In the genomic region with DNA sequence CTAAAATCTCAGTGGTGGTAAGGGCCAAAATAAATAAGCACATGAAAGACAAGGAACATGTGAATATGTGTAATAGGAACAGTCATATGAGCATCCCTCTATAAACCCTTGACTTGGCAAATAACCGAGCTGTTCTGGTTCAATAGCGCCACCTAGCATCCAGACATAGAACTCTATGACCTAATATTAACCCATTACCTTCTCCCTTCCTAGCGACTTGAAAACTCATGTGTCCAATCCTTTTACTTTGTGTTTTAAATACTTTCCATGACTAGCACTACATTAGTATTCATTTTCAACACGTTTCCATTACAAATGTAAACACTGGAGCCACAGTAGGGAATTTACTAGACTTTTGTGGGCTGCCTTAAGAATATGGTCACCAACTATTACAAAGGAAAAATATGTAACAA, we compare ENCODE assay signal across 8 cellular contexts.
DNase-seq lines count a peak whose midpoint lies in the region; ATAC-seq, FAIRE-seq and TF ChIP-seq lines count a peak whose summit lies in the region.

No MANE protein-coding gene starts in this region.

- no TSS peak for BruUV-seq in endothelial cell of umbilical vein (replicated peaks; lab: Mats Ljungman, UMichigan)

- CTCF ChIA-PET in endothelial cell of umbilical vein (lab: Charles Lee), result interaction anchor here (0.7 to 3.9 kb wide), 8 partner anchors 8 to 490 kb away, joined by 3 to 32 read pairs (median 4); no protein-coding TSS in a partner anchor

- no peak for TF ChIP-seq POLR2A in endothelial cell of umbilical vein (IDR thresholded peaks at IDR 0.05; ENCODE audit: low read depth, low read length)

- H2AFZ ChIP-seq in endothelial cell of umbilical vein (ENCODE audit: low read depth, low read length) (no peak overlapping the region), trophoblast cell (ENCODE audit: insufficient read depth, low read length, poor library complexity) (no peak overlapping the region)

- H3F3A ChIP-seq in DOHH2 (ENCODE audit: control insufficient read depth, insufficient read depth), result no peaks in the 10 kb centered on the region

- H2BK120ac ChIP-seq in trophoblast cell (ENCODE audit: insufficient read depth, low read length, poor library complexity), result no peak overlapping the region

- H3K27me3 ChIP-seq in DOHH2 (ENCODE audit: control insufficient read depth, low read length) (no peaks in the 10 kb centered on the region), RWPE2 (ENCODE audit: insufficient read depth, poor library complexity, severe bottlenecking) (no peaks in the 10 kb centered on the region), endothelial cell of umbilical vein (ENCODE audit: control insufficient read depth in 2 of 2, insufficient read depth in 2 of 2, low read length in 2 of 2) (peaks cover 0 to 2% of the 10 kb centered on the region in 2 experiments), trophoblast cell (ENCODE audit: insufficient read depth, low read length) (no peaks in the 10 kb centered on the region)

- no peak overlapping the region for H4K12ac ChIP-seq in trophoblast cell (ENCODE audit: low read depth, low read length)

- no peak overlapping the region for H3K4ac ChIP-seq in trophoblast cell (ENCODE audit: low read depth, low read length)

- no peak overlapping the region for H3K27ac ChIP-seq in DOHH2 (ENCODE audit: low read depth, low read length)
- H3K27ac ChIP-seq in RWPE2 (ENCODE audit: poor library complexity, severe bottlenecking), result no peak overlapping the region
- H3K27ac ChIP-seq in endothelial cell of umbilical vein (ENCODE audit: insufficient read depth, low read depth, low read length), result no peak overlapping the region
- no peak overlapping the region for H3K27ac ChIP-seq in trophoblast cell (ENCODE audit: low read depth, low read length)

- no peak overlapping the region for H2AK5ac ChIP-seq in trophoblast cell (ENCODE audit: low read length)

- H3K9ac ChIP-seq in endothelial cell of umbilical vein (replicated peaks; ENCODE audit: extremely low read depth, insufficient read depth, low read length), result no peak overlapping the region
- no peak overlapping the region for H3K9ac ChIP-seq in trophoblast cell (ENCODE audit: low read length)

- H3K79me2 ChIP-seq in DOHH2 (ENCODE audit: control insufficient read depth, low read length) (no peaks in the 10 kb centered on the region), endothelial cell of umbilical vein (ENCODE audit: control insufficient read depth, insufficient read depth, low read length) (no peaks in the 10 kb centered on the region), trophoblast cell (ENCODE audit: control insufficient read depth, insufficient read depth, low read length, poor library complexity) (no peaks in the 10 kb centered on the region)

- intact Hi-C loops in endothelial cell of umbilical vein (cut with micrococcal nuclease), result loop anchor here (2.0 to 10.0 kb wide), 4 partner anchors 166 to 898 kb away; a partner anchor contains a TSS

- no peak overlapping the region for H3K23ac ChIP-seq in trophoblast cell (ENCODE audit: low read length)

- H3K18ac ChIP-seq in trophoblast cell (ENCODE audit: low read length), result no peak overlapping the region

- H3K9me1 ChIP-seq in endothelial cell of umbilical vein (replicated peaks; ENCODE audit: control insufficient read depth, extremely low read depth, insufficient read depth, low read length), result no peaks in the 10 kb centered on the region

- FAIRE-seq in endothelial cell of umbilical vein (lab: Jason Lieb, UNC), result no peak

- TF ChIP-seq CTCF in DOHH2 (IDR thresholded peaks at IDR 0.05; ENCODE audit: low read depth, low read length, poor library complexity, severe bottlenecking) (peak; percentile 73), RWPE2 (IDR thresholded peaks at IDR 0.05; ENCODE audit: poor library complexity, severe bottlenecking) (peak; percentile 85), endothelial cell of umbilical vein (IDR thresholded peaks at IDR 0.05; ENCODE audit: extremely low read depth in 1 of 2, insufficient read depth in 1 of 2, low read depth in 1 of 2, low read length in 2 of 2) (peak; percentile 24 to 40)

- dilution Hi-C loops in endothelial cell of umbilical vein (cut with MboI; ENCODE audit: extremely low pct_ligation_motif_present, low sequenced_read_pairs), result no loop called here

- no peaks in the 10 kb centered on the region for H3K79me1 ChIP-seq in trophoblast cell (ENCODE audit: low read length)

- H4K20me1 ChIP-seq in DOHH2 (ENCODE audit: control insufficient read depth, insufficient read depth, low read depth, low read length) (no peaks in the 10 kb centered on the region), endothelial cell of umbilical vein (replicated peaks; ENCODE audit: control insufficient read depth, extremely low read depth, insufficient read depth, low read length) (no peaks in the 10 kb centered on the region)

- no peak overlapping the region for H3K14ac ChIP-seq in trophoblast cell (ENCODE audit: low read length)

- no peak overlapping the region for H4K91ac ChIP-seq in trophoblast cell (ENCODE audit: low read depth, low read length)

- H3K9me3 ChIP-seq in DOHH2 (ENCODE audit: control insufficient read depth, insufficient read depth, low read length) (peaks cover 6% of the 10 kb centered on the region), RWPE2 (ENCODE audit: severe bottlenecking) (no peaks in the 10 kb centered on the region), endothelial cell of umbilical vein (replicated peaks; ENCODE audit: control insufficient read depth, insufficient read depth, low read length) (no peaks in the 10 kb centered on the region), trophoblast cell (ENCODE audit: insufficient read depth, low read depth, low read length) (no peaks in the 10 kb centered on the region)

- no peak overlapping the region for H4K8ac ChIP-seq in trophoblast cell (ENCODE audit: low read depth, low read length)

- peak; percentile 72 to 81 for DNase-seq in Kasumi-1 (lab: John Stamatoyannopoulos, UW)
- DNase-seq in RWPE2 (ENCODE audit: low spot score), result no peak
- DNase-seq in endothelial cell of umbilical vein (ENCODE audit: low read depth, low spot score), result peak; percentile 23
- peak; percentile 49 to 88 for DNase-seq in trophoblast cell
- no peak for DNase-seq in putamen (ENCODE audit: low spot score)
- DNase-seq in retina, result no peak

- H3K36me3 ChIP-seq in DOHH2 (ENCODE audit: control insufficient read depth, low read length), result no peaks in the 10 kb centered on the region
- H3K36me3 ChIP-seq in RWPE2 (ENCODE audit: low read depth), result no peaks in the 10 kb centered on the region
- no peaks in the 10 kb centered on the region for H3K36me3 ChIP-seq in endothelial cell of umbilical vein (ENCODE audit: control insufficient read depth in 2 of 2, extremely low read depth in 1 of 2, insufficient read depth in 2 of 2, low read length in 2 of 2)
- H3K36me3 ChIP-seq in trophoblast cell (ENCODE audit: control insufficient read depth in 1 of 2, insufficient read depth in 2 of 2, low read length in 2 of 2), result no peaks in the 10 kb centered on the region

- ATAC-seq in RWPE2 (ENCODE audit: low read depth) (peak; percentile 66; the same call in 2 of the 3 replicates), HG02642 (IDR thresholded peaks at IDR 0.05; ENCODE audit: poor library complexity, unreplicated experiment) (no peak)

- H3K4me3 ChIP-seq in DOHH2 (ENCODE audit: low read length) (no peak overlapping the region), RWPE2 (ENCODE audit: severe bottlenecking) (no peak overlapping the region), endothelial cell of umbilical vein (replicated peaks in 1 of 3; ENCODE audit: insufficient read depth in 1 of 3, low read depth in 1 of 3, low read length in 3 of 3) (no peak overlapping the region), trophoblast cell (ENCODE audit: low read depth, low read length) (no peak overlapping the region)

- H2BK5ac ChIP-seq in trophoblast cell (ENCODE audit: low read depth, low read length, poor library complexity), result no peak overlapping the region

- H3K4me2 ChIP-seq in DOHH2 (ENCODE audit: low read length), result no peak overlapping the region
- no peak overlapping the region for H3K4me2 ChIP-seq in endothelial cell of umbilical vein (ENCODE audit: insufficient read depth, low read length)
- no peak overlapping the region for H3K4me2 ChIP-seq in trophoblast cell (ENCODE audit: low read length)

- no CpG with 5 or more reads among the region's 4 CpGs for WGBS in trophoblast cell (ENCODE audit: extremely low coverage, insufficient coverage, insufficient read length)

- peaks cover 5% of the 10 kb centered on the region; the same call in 1 of the 2 replicates for H3K4me1 ChIP-seq in DOHH2 (ENCODE audit: control insufficient read depth, low read length)
- peaks cover 8% of the 10 kb centered on the region for H3K4me1 ChIP-seq in RWPE2 (ENCODE audit: insufficient read depth, poor library complexity, severe bottlenecking)
- no peaks in the 10 kb centered on the region for H3K4me1 ChIP-seq in endothelial cell of umbilical vein (ENCODE audit: control insufficient read depth, extremely low read depth, insufficient read depth, low read length)
- no peaks in the 10 kb centered on the region for H3K4me1 ChIP-seq in trophoblast cell (ENCODE audit: control insufficient read depth in 1 of 2, insufficient read depth in 2 of 2, low read length in 2 of 2)

- H3K9me2 ChIP-seq in DOHH2 (replicated peaks; ENCODE audit: control insufficient read depth, low read length), result no peaks in the 10 kb centered on the region

- POLR2A ChIA-PET in endothelial cell of umbilical vein (lab: Charles Lee), result no interaction called here

- H2BK12ac ChIP-seq in trophoblast cell (ENCODE audit: low read length), result no peak overlapping the region

TF ChIP-seq in endothelial cell of umbilical vein, 7 proteins besides CTCF, POLR2A, EP300 and RAD21:
- TF ChIP-seq EZH2 (IDR thresholded peaks at IDR 0.05; ENCODE audit: borderline replicate concordance, low read depth, low read length, severe bottlenecking) (no peak), POLR2AphosphoS5 (IDR thresholded peaks at IDR 0.05; ENCODE audit: insufficient read depth, low read depth, low read length) (no peak), GATA2 (IDR thresholded peaks at IDR 0.05; ENCODE audit: insufficient read depth, insufficient read length, low read depth, low read length) (no peak), FOS (IDR thresholded peaks at IDR 0.05; ENCODE audit: borderline replicate concordance, insufficient read depth, low read length) (no peak), MYC (IDR thresholded peaks at IDR 0.05; ENCODE audit: low read depth, low read length) (no peak), JUN (IDR thresholded peaks at IDR 0.05; ENCODE audit: borderline replicate concordance, insufficient read depth, insufficient read length, low read depth) (no peak)
- TF ChIP-seq, protein P1, sequence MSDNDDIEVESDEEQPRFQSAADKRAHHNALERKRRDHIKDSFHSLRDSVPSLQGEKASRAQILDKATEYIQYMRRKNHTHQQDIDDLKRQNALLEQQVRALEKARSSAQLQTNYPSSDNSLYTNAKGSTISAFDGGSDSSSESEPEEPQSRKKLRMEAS (IDR thresholded peaks at IDR 0.05; ENCODE audit: insufficient read depth, insufficient read length), result no peak

Comparison
In these comparisons a context has a peak if more than half of its experiments do, and no peak if none do; other contexts are left out.
1. CTCF ChIP-seq: peak in every context shown above with its lines; median percentile 85 in RWPE2; 73 in DOHH2; 32 in endothelial cell of umbilical vein.
2. DNase-seq: peak in Kasumi-1 (2 of 2), endothelial cell of umbilical vein (single experiment) and trophoblast cell (2 of 2); none in RWPE2 (single experiment), putamen (single experiment) and retina (single experiment).